Comparison of ENCODE assay signal across 1 cellular context in the genomic region with DNA sequence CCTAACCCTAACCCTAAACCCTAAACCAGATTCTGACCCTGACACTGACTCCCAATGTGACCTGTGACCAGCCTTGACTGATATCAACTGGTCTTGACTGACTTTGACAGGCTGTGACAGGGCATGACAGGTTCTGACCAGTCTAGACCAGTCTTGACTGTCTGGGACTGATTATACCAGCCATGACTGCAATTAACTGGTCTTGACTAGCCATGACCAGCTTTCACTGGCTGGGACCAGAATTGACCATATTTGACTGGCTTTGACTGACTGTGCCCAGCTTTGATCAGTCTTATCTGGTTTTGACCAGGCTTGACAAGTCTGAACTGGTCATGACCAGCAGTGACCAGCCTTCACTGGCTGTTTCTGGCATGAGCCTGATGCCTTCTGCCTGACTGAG.
TF ChIP-seq lines count a peak whose summit lies in the region.

No MANE protein-coding gene starts in this region.

TF ChIP-seq in K562, 482 proteins besides CTCF, POLR2A, EP300 and RAD21 (continued from another document):
- TF ChIP-seq, protein P1, sequence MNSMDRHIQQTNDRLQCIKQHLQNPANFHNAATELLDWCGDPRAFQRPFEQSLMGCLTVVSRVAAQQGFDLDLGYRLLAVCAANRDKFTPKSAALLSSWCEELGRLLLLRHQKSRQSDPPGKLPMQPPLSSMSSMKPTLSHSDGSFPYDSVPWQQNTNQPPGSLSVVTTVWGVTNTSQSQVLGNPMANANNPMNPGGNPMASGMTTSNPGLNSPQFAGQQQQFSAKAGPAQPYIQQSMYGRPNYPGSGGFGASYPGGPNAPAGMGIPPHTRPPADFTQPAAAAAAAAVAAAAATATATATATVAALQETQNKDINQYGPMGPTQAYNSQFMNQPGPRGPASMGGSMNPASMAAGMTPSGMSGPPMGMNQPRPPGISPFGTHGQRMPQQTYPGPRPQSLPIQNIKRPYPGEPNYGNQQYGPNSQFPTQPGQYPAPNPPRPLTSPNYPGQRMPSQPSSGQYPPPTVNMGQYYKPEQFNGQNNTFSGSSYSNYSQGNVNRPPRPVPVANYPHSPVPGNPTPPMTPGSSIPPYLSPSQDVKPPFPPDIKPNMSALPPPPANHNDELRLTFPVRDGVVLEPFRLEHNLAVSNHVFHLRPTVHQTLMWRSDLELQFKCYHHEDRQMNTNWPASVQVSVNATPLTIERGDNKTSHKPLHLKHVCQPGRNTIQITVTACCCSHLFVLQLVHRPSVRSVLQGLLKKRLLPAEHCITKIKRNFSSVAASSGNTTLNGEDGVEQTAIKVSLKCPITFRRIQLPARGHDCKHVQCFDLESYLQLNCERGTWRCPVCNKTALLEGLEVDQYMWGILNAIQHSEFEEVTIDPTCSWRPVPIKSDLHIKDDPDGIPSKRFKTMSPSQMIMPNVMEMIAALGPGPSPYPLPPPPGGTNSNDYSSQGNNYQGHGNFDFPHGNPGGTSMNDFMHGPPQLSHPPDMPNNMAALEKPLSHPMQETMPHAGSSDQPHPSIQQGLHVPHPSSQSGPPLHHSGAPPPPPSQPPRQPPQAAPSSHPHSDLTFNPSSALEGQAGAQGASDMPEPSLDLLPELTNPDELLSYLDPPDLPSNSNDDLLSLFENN (IDR thresholded peaks at IDR 0.05; ENCODE audit: low read depth in 2 of 2, low read length in 2 of 2), result no peak
- no peak for TF ChIP-seq NCOA1 (IDR thresholded peaks at IDR 0.05; ENCODE audit: low read depth)
